In genomic region chr6:91482498-91482897, GRCh38 we compare ENCODE assay signal across 10 cellular contexts.
DNase-seq lines count a peak whose midpoint lies in the region; ATAC-seq lines count a peak whose summit lies in the region.
"Had no signal": no experiment of that assay in that cellular context is flagged by ENCODE, and none has a peak within 500 bp of the region (broad histone marks: within the 10 kb centered on the region; RNA-seq: fewer than 3 reads in every experiment).

No MANE protein-coding gene starts in this region.

- peak; percentile 72 for ATAC-seq in HG02588 (IDR thresholded peaks at IDR 0.05; ENCODE audit: unreplicated experiment)
- ATAC-seq in HG03469 (IDR thresholded peaks at IDR 0.05; ENCODE audit: unreplicated experiment) = peak; percentile 78

- intact Hi-C loops in posterior cingulate gyrus (cut with DNase I) = no loop called here

- peak; percentile 4 for DNase-seq in NOMO-1 treated with DMSO at 0.1 percent for 48 hours (lab: John Stamatoyannopoulos, UW; ENCODE audit: unreplicated experiment)
- DNase-seq in NOMO-1 treated with dmso at 0.1 percent for 144 hours (lab: John Stamatoyannopoulos, UW; ENCODE audit: unreplicated experiment) = no peak
- DNase-seq in pulmonary artery endothelial cell (ENCODE audit: low read depth, low spot score) = peak; percentile 35
- DNase-seq in posterior cingulate gyrus = no peak
- no peak for DNase-seq in NCI-H187 (lab: John Stamatoyannopoulos, UW)
- no peak for DNase-seq in NCI-H82 (lab: John Stamatoyannopoulos, UW)
- DNase-seq: 8988T, RPMI8226 had no signal

Comparison
In these comparisons a context has a peak if more than half of its experiments do, and no peak if none do; other contexts are left out.
1. DNase-seq: peak in NOMO-1 treated with DMSO at 0.1 percent for 48 hours (single experiment) and pulmonary artery endothelial cell (single experiment); none in NOMO-1 treated with dmso at 0.1 percent for 144 hours (single experiment), posterior cingulate gyrus (0 of 10), NCI-H187 (0 of 2) and NCI-H82 (single experiment).